Comparison of ENCODE assay signal across 8 cellular contexts in genomic region chr7:78607099-78607498, GRCh38.
DNase-seq lines count a peak whose midpoint lies in the region; TF ChIP-seq lines count a peak whose summit lies in the region.

No MANE protein-coding gene starts in this region.

- H3F3A ChIP-seq in SK-N-SH (replicated peaks; ENCODE audit: insufficient read depth): no peaks in the 10 kb centered on the region

- CTCF ChIA-PET in SK-N-SH (lab: Yijun Ruan, JAX): interaction anchor here (1.0 to 1.2 kb wide), 2 partner anchors 10 to 13 kb away, joined by 4 to 5 read pairs; no protein-coding TSS in a partner anchor

- no peaks in the 10 kb centered on the region for H3K27me3 ChIP-seq in H7 (ENCODE audit: control insufficient read depth, insufficient read depth, low read length)
- H3K27me3 ChIP-seq in SK-N-SH (ENCODE audit: insufficient read depth): no peaks in the 10 kb centered on the region
- H3K27me3 ChIP-seq in adrenal gland: no peaks in the 10 kb centered on the region

- no peaks in the 10 kb centered on the region for H3K36me3 ChIP-seq in H7 (replicated peaks; ENCODE audit: control insufficient read depth, insufficient read depth, low read length)
- H3K36me3 ChIP-seq in SK-N-SH (replicated peaks in 1 of 2; ENCODE audit: control insufficient read depth in 1 of 2, insufficient read depth in 2 of 2, low read length in 1 of 2): no peaks in the 10 kb centered on the region
- no peaks in the 10 kb centered on the region for H3K36me3 ChIP-seq in adrenal gland (replicated peaks in 1 of 2)

- TF ChIP-seq EP300 in SK-N-SH (IDR thresholded peaks at IDR 0.05; ENCODE audit: borderline replicate concordance in 1 of 2, low read depth in 1 of 2, low read length in 1 of 2): no peak

- no peaks in the 10 kb centered on the region for H3K9me2 ChIP-seq in SK-N-SH

- H3K27ac ChIP-seq in SK-N-SH (ENCODE audit: low read depth in 2 of 2, low read length in 1 of 2): no peak overlapping the region
- no peak overlapping the region for H3K27ac ChIP-seq in adrenal gland

- no peak overlapping the region for H2AFZ ChIP-seq in SK-N-SH (ENCODE audit: low read depth)

- intact Hi-C loops in adrenal gland (cut with DNase I): no loop called here

- H3K9me3 ChIP-seq in SK-N-SH (no peaks in the 10 kb centered on the region), adrenal gland (replicated peaks in 1 of 3) (no peaks in the 10 kb centered on the region)

- no peak overlapping the region for H3K4me3 ChIP-seq in H7 (ENCODE audit: insufficient read depth, low read depth, low read length)
- no peak overlapping the region for H3K4me3 ChIP-seq in SK-N-SH (ENCODE audit: low read depth in 2 of 2, low read length in 1 of 2)
- H3K4me3 ChIP-seq in adrenal gland: no peak overlapping the region

- 80% methylated on average over 5 of the region's 5 CpGs for WGBS in SK-N-SH (ENCODE audit: low lambda C conversion rate)
- 77 to 86% (median 84%) methylated on average over 5 of the region's 5 CpGs for WGBS in adrenal gland, 4 donors

- no peaks in the 10 kb centered on the region for H3K79me2 ChIP-seq in SK-N-SH (ENCODE audit: insufficient read depth)

- peak; percentile 41 for TF ChIP-seq RAD21 in SK-N-SH (IDR thresholded peaks at IDR 0.05; ENCODE audit: low read length)

- no peaks in the 10 kb centered on the region for H4K20me1 ChIP-seq in SK-N-SH (ENCODE audit: insufficient read depth)

- H3K4me1 ChIP-seq in SK-N-SH (ENCODE audit: control insufficient read depth in 1 of 2, insufficient read depth in 2 of 2, low read depth in 1 of 2, low read length in 1 of 2) (peaks cover 0 to 4% of the 10 kb centered on the region in 2 experiments; a peak in 2 of 4 replicates), adrenal gland (replicated peaks in 1 of 2) (no peaks in the 10 kb centered on the region)

- DNase-seq in Ammon's horn (ENCODE audit: low spot score) (peak; percentile 28), H7 (peak; percentile 46), SK-N-SH (no peak), iPS DF 4.7 (ENCODE audit: extremely low read depth, low spot score) (peak; percentile 49), AG08396 (ENCODE audit: low spot score) (no peak), adrenal gland (no peak)
- DNase-seq in activated CD4-positive, CD25-positive, alpha-beta regulatory T cell (lab: John Stamatoyannopoulos, UW): no peak
- DNase-seq in stimulated activated CD4-positive, alpha-beta T cell treated with anti-CD3 and anti-CD28 coated beads, Interleukin-4, amount 100 ng/mL, for 1 hour: no peak

- H3K4me2 ChIP-seq in SK-N-SH: no peak overlapping the region

- TF ChIP-seq POLR2A in adrenal gland (IDR thresholded peaks at IDR 0.05): no peak

- TF ChIP-seq CTCF in SK-N-SH (IDR thresholded peaks at IDR 0.05): peak; percentile 53
- TF ChIP-seq CTCF in adrenal gland (IDR thresholded peaks at IDR 0.05): no peak

- H3K9ac ChIP-seq in SK-N-SH: no peak overlapping the region

- POLR2A ChIA-PET in SK-N-SH (lab: Yijun Ruan, JAX): no interaction called here

TF ChIP-seq in SK-N-SH, 30 proteins besides CTCF, POLR2A, EP300 and RAD21:
- TF ChIP-seq SMC3 (IDR thresholded peaks at IDR 0.05; ENCODE audit: low read depth, low read length): peak; percentile 21
- no peak for TF ChIP-seq PBX3 (IDR thresholded peaks at IDR 0.05)

Comparison
In these comparisons a context has a peak if more than half of its experiments do, and no peak if none do; other contexts are left out.
1. DNase-seq: peak in Ammon's horn (single experiment), H7 (single experiment) and iPS DF 4.7 (single experiment); none in SK-N-SH (single experiment), activated CD4-positive, CD25-positive, alpha-beta regulatory T cell (0 of 4), AG08396 (single experiment), stimulated activated CD4-positive, alpha-beta T cell treated with anti-CD3 and anti-CD28 coated beads, Interleukin-4, amount 100 ng/mL, for 1 hour (single experiment) and adrenal gland (0 of 7).